In the genomic region with DNA sequence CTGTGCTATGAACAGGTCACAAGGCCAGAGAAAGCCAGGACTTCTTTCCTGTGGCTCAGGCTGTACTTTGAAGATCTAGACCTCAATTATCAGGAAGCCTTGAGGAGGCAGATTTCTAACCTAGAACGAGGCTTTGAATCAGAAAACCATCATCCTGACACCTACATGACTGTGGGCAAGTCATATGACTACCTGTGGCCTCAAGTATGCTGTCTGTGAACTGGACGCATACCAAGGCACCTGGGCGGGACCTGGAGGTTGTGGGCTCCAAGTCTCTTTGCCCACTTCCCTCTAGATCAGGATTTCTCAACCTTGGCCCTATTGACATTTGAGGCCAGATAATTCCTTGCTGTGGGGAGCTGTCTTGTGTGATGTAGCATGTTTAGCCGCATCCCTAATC, we compare ENCODE assay signal across 16 cellular contexts.
"Had no signal": no experiment of that assay in that cellular context is flagged by ENCODE, and none has a peak within 500 bp of the region (broad histone marks: within the 10 kb centered on the region; RNA-seq: fewer than 3 reads in every experiment).

No MANE protein-coding gene starts in this region.

- H3K4me3 ChIP-seq: SJSA1, SK-N-MC had no signal

- H3K27ac ChIP-seq: HL-60, SJSA1, SK-N-MC had no signal

- H3K36me3 ChIP-seq: SJSA1 had no signal

- H3K27me3 ChIP-seq: SJSA1 had no signal

- H3K9me3 ChIP-seq: SJSA1 had no signal

- FAIRE-seq: RCC 7860 had no signal

- DNase-seq: KBM-7, MV-4-11, NCI-H1048, NCI-H1436 treated with DMSO at 0.1 percent for 48 hours, NCI-H1694, NCI-H187 treated with DMSO at 0.1 percent for 48 hours, NCI-H2227 treated with DMSO at 0.1 percent for 48 hours, NCI-H524, NCI-H526 treated with DMSO at 0.1 percent for 48 hours, Right ventricle myocardium superior, RPMI8226, SIG-M5 had no signal

- H3K4me1 ChIP-seq: SJSA1 had no signal
